In genomic region chr15:84983299-84983698, GRCh38 we compare ENCODE assay signal across 9 cellular contexts. TPM values are rescaled to one million over a fixed set of nuclear protein-coding genes. Genes with fewer than 3 reads are reported as not detected.
DNase-seq lines count a peak whose midpoint lies in the region; ATAC-seq and TF ChIP-seq lines count a peak whose summit lies in the region.
"Had no signal": no experiment of that assay in that cellular context is flagged by ENCODE, and none has a peak within 500 bp of the region (broad histone marks: within the 10 kb centered on the region; RNA-seq: fewer than 3 reads in every experiment).

No MANE protein-coding gene starts in this region.

- no peaks in the 10 kb centered on the region for H3K27me3 ChIP-seq in CD4-positive, alpha-beta memory T cell (ENCODE audit: insufficient read depth, low read length)
- H3K27me3 ChIP-seq in OCI-LY3 (ENCODE audit: low read depth, low read length) (no peaks in the 10 kb centered on the region), endocrine pancreas (ENCODE audit: control insufficient read depth, insufficient read depth, low read length) (no peaks in the 10 kb centered on the region)

- in situ Hi-C loops in GM13977 (cut with MboI; ENCODE audit: low pct_unique_long_range_greater_than_20kb, low sequenced_read_pairs, unreplicated experiment): no loop called here
- in situ Hi-C loops in KBM-7 (cut with MboI; ENCODE audit: low pct_unique_long_range_greater_than_20kb, low sequenced_read_pairs): no loop called here

- POLR2A ChIA-PET in CD4-positive, alpha-beta memory T cell (lab: Charles Lee; ENCODE audit: partially characterized antibody): interaction anchor here (1.4 to 3.7 kb wide), 2 partner anchors 9 to 20 kb away, joined by 3 to 25 read pairs; no protein-coding TSS in a partner anchor

- H2AFZ ChIP-seq in OCI-LY3 (ENCODE audit: low read depth, low read length): no peak overlapping the region

- peak overlapping the region; percentile 92 for H3K4me2 ChIP-seq in OCI-LY3 (ENCODE audit: low read length)

- peaks cover 58% of the 10 kb centered on the region for H3K79me2 ChIP-seq in OCI-LY3 (ENCODE audit: low read length)

- H3K4me3 Mint-ChIP-seq in CD4-positive, alpha-beta memory T cell: peak overlapping the region; percentile 94 to 99 (median 96)
- peak overlapping the region; percentile 88 for H3K4me3 Mint-ChIP-seq in osteocyte (ENCODE audit: unreplicated experiment)

- H4K20me1 ChIP-seq in OCI-LY3 (ENCODE audit: insufficient read depth, low read length): peaks cover 27% of the 10 kb centered on the region

- ATAC-seq in GM21619 (IDR thresholded peaks at IDR 0.05; ENCODE audit: unreplicated experiment): no peak

- no peaks in the 10 kb centered on the region for H3K27me3 Mint-ChIP-seq in CD4-positive, alpha-beta memory T cell
- H3K27me3 Mint-ChIP-seq in osteocyte (ENCODE audit: unreplicated experiment): no peaks in the 10 kb centered on the region

- no peaks in the 10 kb centered on the region for H3K36me3 ChIP-seq in CD4-positive, alpha-beta memory T cell (ENCODE audit: insufficient read depth, low read length)
- H3K36me3 ChIP-seq in OCI-LY3 (replicated peaks; ENCODE audit: low read depth, low read length) (no peaks in the 10 kb centered on the region), endocrine pancreas (ENCODE audit: control insufficient read depth, insufficient read depth, low read length) (no peaks in the 10 kb centered on the region)

- peaks cover 0 to 12% of the 10 kb centered on the region in 2 donors for H3K36me3 Mint-ChIP-seq in CD4-positive, alpha-beta memory T cell
- H3K36me3 Mint-ChIP-seq in osteocyte (ENCODE audit: unreplicated experiment): no peaks in the 10 kb centered on the region

- H3K9ac ChIP-seq in OCI-LY3 (ENCODE audit: low read length): peak overlapping the region; percentile 81
- H3K9ac ChIP-seq in endocrine pancreas (ENCODE audit: control insufficient read depth, insufficient read depth, low read length): no peak overlapping the region

- peaks cover 62% of the 10 kb centered on the region for H3K4me1 ChIP-seq in CD4-positive, alpha-beta memory T cell (ENCODE audit: insufficient read depth, low read length)
- H3K4me1 ChIP-seq in OCI-LY3 (ENCODE audit: low read length) (peaks cover 43% of the 10 kb centered on the region), endocrine pancreas (ENCODE audit: control insufficient read depth, insufficient read depth, low read length) (peaks cover 18% of the 10 kb centered on the region)

- no peaks in the 10 kb centered on the region for H3K9me3 ChIP-seq in CD4-positive, alpha-beta memory T cell (ENCODE audit: control insufficient read depth in 1 of 2, low read length in 2 of 2)
- H3K9me3 ChIP-seq in OCI-LY3 (ENCODE audit: insufficient read depth, low read length): no peaks in the 10 kb centered on the region
- no peaks in the 10 kb centered on the region for H3K9me3 ChIP-seq in endocrine pancreas (ENCODE audit: control insufficient read depth, low read length)

- H3K27ac ChIP-seq in CD4-positive, alpha-beta memory T cell (ENCODE audit: low read depth, low read length): peak overlapping the region; percentile 19
- H3K27ac ChIP-seq in OCI-LY3 (ENCODE audit: low read length): no peak overlapping the region

- H3K4me3 ChIP-seq in CD4-positive, alpha-beta memory T cell (ENCODE audit: low read length in 2 of 2): peak overlapping the region in 1 of 2 donors; percentile 86
- H3K4me3 ChIP-seq in OCI-LY3 (ENCODE audit: low read length): peak overlapping the region; percentile 92
- H3K4me3 ChIP-seq in endocrine pancreas (ENCODE audit: control insufficient read depth, insufficient read depth, low read length): peak overlapping the region; percentile 89

- TF ChIP-seq CTCF in OCI-LY3 (IDR thresholded peaks at IDR 0.05; ENCODE audit: low read depth, low read length) (no peak), osteocyte (IDR thresholded peaks at IDR 0.05) (no peak), GM13977 (IDR thresholded peaks at IDR 0.05; ENCODE audit: extremely low read depth, insufficient read depth, missing control alignments) (no peak)

- intact Hi-C loops in CD4-positive, alpha-beta memory T cell (cut with micrococcal nuclease): loop anchor here (2.0 kb wide), 1 partner anchor 50 kb away; no protein-coding TSS in a partner anchor

- CTCF ChIA-PET in CD4-positive, alpha-beta memory T cell (lab: Charles Lee; ENCODE audit: partially characterized antibody): interaction anchor here (1.2 kb wide), 1 partner anchor 61 kb away, joined by 3 read pairs; no protein-coding TSS in a partner anchor

- H3K9me3 Mint-ChIP-seq in CD4-positive, alpha-beta memory T cell: peaks cover 0 to 1% (median 0%) of the 10 kb centered on the region in 8 donors
- no peaks in the 10 kb centered on the region for H3K9me3 Mint-ChIP-seq in osteocyte (ENCODE audit: unreplicated experiment)

- H3K4me1 Mint-ChIP-seq in CD4-positive, alpha-beta memory T cell: peaks cover 36 to 69% (median 53%) of the 10 kb centered on the region in 4 donors
- peaks cover 28% of the 10 kb centered on the region for H3K4me1 Mint-ChIP-seq in osteocyte (ENCODE audit: unreplicated experiment)

- peak overlapping the region; percentile 32 to 99 (median 98) for H3K27ac Mint-ChIP-seq in CD4-positive, alpha-beta memory T cell
- H3K27ac Mint-ChIP-seq in osteocyte (ENCODE audit: unreplicated experiment): no peak overlapping the region

- DNase-seq in CD4-positive, alpha-beta memory T cell: no peak
- DNase-seq in osteocyte (ENCODE audit: extremely low spot score, unreplicated experiment): no peak
- DNase-seq in GM13977 (ENCODE audit: low spot score): no peak
- DNase-seq in stimulated activated naive CD4-positive, alpha-beta T cell treated with Interleukin-2 at 50 U/mL for 16 hours (lab: John Stamatoyannopoulos, UW): no peak
- no peak for DNase-seq in KBM-7
- DNase-seq: effector CD8-positive, alpha-beta T cell had no signal

RNA-seq across cellular contexts. Expression of gene PDE8A, which starts 1.6 kb away (rescaled TPM):
- total RNA-seq in CD4-positive, alpha-beta memory T cell: 10 to 100 TPM; 39.2 to 41.3 TPM
- 1 to 10 TPM; 1.9 to 5.6 TPM for polyA plus RNA-seq in CD4-positive, alpha-beta memory T cell
- 23.7 and 24.0 TPM in 2 replicates for total RNA-seq in osteocyte
